Comparison of ENCODE assay signal across 13 cellular contexts in the genomic region with DNA sequence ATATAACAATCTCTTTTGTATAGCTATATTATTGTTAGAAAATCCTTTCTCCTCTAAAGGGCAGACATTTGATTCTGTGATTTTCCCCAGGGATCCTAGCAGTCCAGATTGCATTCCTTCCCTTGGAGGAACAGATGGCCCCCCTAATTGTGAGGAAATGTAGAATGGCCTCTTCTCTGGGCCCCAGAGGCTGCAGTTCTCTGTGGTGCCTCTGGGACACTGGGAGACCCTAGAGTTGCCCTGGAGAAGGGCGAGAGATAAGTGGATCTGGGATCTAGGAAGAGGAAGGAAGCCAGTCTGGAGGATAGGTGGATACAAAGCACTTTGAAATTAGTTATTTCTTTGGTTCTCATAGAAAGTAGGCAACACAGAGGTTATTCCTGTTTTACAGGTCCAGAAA. TPM values are rescaled to one million over a fixed set of nuclear protein-coding genes. Genes with fewer than 3 reads are reported as not detected.
DNase-seq lines count a peak whose midpoint lies in the region; ATAC-seq and TF ChIP-seq lines count a peak whose summit lies in the region.
"Had no signal": no experiment of that assay in that cellular context is flagged by ENCODE, and none has a peak within 500 bp of the region (broad histone marks: within the 10 kb centered on the region; RNA-seq: fewer than 3 reads in every experiment).

No MANE protein-coding gene starts in this region.

- no peak overlapping the region for H3K18ac ChIP-seq in IMR-90 (ENCODE audit: low read depth, low read length)

- no peak overlapping the region for H4K5ac ChIP-seq in IMR-90 (ENCODE audit: low read depth, low read length)

- no peak overlapping the region for H3K4me2 ChIP-seq in DND-41 (ENCODE audit: insufficient read depth, low read length)
- H3K4me2 ChIP-seq in IMR-90 (ENCODE audit: low read depth, low read length): no peak overlapping the region

- ATAC-seq in DND-41 (ENCODE audit: insufficient read depth, low read depth) (no peak), IMR-90 (ENCODE audit: low read depth) (no peak), HG02870 (IDR thresholded peaks at IDR 0.05; ENCODE audit: unreplicated experiment) (no peak)
- ATAC-seq: Right ventricle myocardium inferior; stimulated activated naive B cell treated with anti-CD40 and anti-IgM and Interleukin-4, amounts not matched to agents 10 μg/mL and 1 μg/mL and 100 μg/mL, for 72 hours had no signal

- in situ Hi-C loops in IMR-90 (cut with MboI; ENCODE audit: low sequenced_read_pairs): no loop called here

- peaks cover 36% of the 10 kb centered on the region for H3K4me1 ChIP-seq in DND-41 (ENCODE audit: insufficient read depth, low read length)
- H3K4me1 ChIP-seq in IMR-90 (ENCODE audit: control insufficient read depth, insufficient read depth, low read length): no peaks in the 10 kb centered on the region; the same call in 1 of the 2 replicates

- peaks cover 10% of the 10 kb centered on the region for H3K9me1 ChIP-seq in IMR-90 (ENCODE audit: insufficient read depth, low read length)

- H4K8ac ChIP-seq in IMR-90 (ENCODE audit: low read depth in 2 of 2, low read length in 2 of 2): no peak overlapping the region

- H3K4ac ChIP-seq in IMR-90 (ENCODE audit: low read depth, low read length): no peak overlapping the region

- CTCF ChIA-PET in IMR-90 (lab: Yijun Ruan, JAX): no interaction called here

- WGBS in IMR-90 (ENCODE audit: extremely low coverage in 2 of 2, insufficient read length in 1 of 2), 2 experiments: no CpG with 5 or more reads among the region's 1 CpG

- TF ChIP-seq RAD21 in IMR-90 (IDR thresholded peaks at IDR 0.05; ENCODE audit: low read length): no peak

- dilution Hi-C loops in IMR-90 (cut with HindIII; ENCODE audit: low sequenced_read_pairs, unreplicated experiment): no loop called here

- peaks cover 14% of the 10 kb centered on the region for H3K27me3 Mint-ChIP-seq in nephron progenitor cell (ENCODE audit: low read depth, poor library complexity)
- H3K27me3 Mint-ChIP-seq: stimulated activated naive B cell treated with anti-CD40 and anti-IgM and Interleukin-4, amounts not matched to agents 10 μg/mL and 1 μg/mL and 100 μg/mL, for 72 hours had no signal

- H3K4me3 ChIP-seq in DND-41 (ENCODE audit: low read depth in 1 of 2, low read length in 2 of 2): no peak overlapping the region
- H3K4me3 ChIP-seq in IMR-90 (ENCODE audit: insufficient read depth, low read depth, low read length): no peak overlapping the region
- no peak overlapping the region for H3K4me3 ChIP-seq in WERI-Rb-1 (ENCODE audit: low read depth, low read length)

- H3K27me3 ChIP-seq in DND-41 (ENCODE audit: insufficient read depth, low read length, poor library complexity) (no peaks in the 10 kb centered on the region), IMR-90 (ENCODE audit: control insufficient read depth, insufficient read depth, low read length) (peaks cover 6% of the 10 kb centered on the region; the same call in 1 of the 2 replicates), WERI-Rb-1 (ENCODE audit: insufficient read depth, low read depth, severe bottlenecking) (no peaks in the 10 kb centered on the region)

- H3K9me3 ChIP-seq in DND-41 (ENCODE audit: insufficient read depth, low read length, severe bottlenecking) (no peaks in the 10 kb centered on the region), IMR-90 (ENCODE audit: control insufficient read depth, insufficient read depth, low read length) (no peaks in the 10 kb centered on the region), WERI-Rb-1 (ENCODE audit: severe bottlenecking) (no peaks in the 10 kb centered on the region)

- no peaks in the 10 kb centered on the region for H4K20me1 ChIP-seq in DND-41 (ENCODE audit: insufficient read depth, low read length)
- H4K20me1 ChIP-seq in IMR-90 (ENCODE audit: insufficient read depth, low read length): peaks cover 5% of the 10 kb centered on the region

- H2BK20ac ChIP-seq in IMR-90 (ENCODE audit: low read depth, low read length): no peak overlapping the region

- no peak overlapping the region for H2BK120ac ChIP-seq in IMR-90 (ENCODE audit: low read depth, low read length)

- H2BK15ac ChIP-seq in IMR-90 (ENCODE audit: low read depth, low read length): no peak overlapping the region

- H2BK5ac ChIP-seq in IMR-90 (ENCODE audit: low read depth, low read length, poor library complexity, severe bottlenecking): no peak overlapping the region

- H3K4me3 Mint-ChIP-seq in nephron progenitor cell: peak overlapping the region; percentile 19

- peaks cover 12% of the 10 kb centered on the region for H3K79me2 ChIP-seq in DND-41 (ENCODE audit: insufficient read depth, low read length)

- H2AK9ac ChIP-seq in IMR-90 (replicated peaks; ENCODE audit: low read depth, low read length, poor library complexity): no peak overlapping the region

- H3K79me1 ChIP-seq in IMR-90 (ENCODE audit: low read depth in 1 of 2, low read length in 2 of 2): peaks cover 10 to 21% of the 10 kb centered on the region in 2 experiments; a peak in 3 of 4 replicates

- H3K4me1 Mint-ChIP-seq in nephron progenitor cell: peaks cover 40% of the 10 kb centered on the region

- H3K36me3 ChIP-seq in DND-41 (ENCODE audit: insufficient read depth, low read length) (no peaks in the 10 kb centered on the region), IMR-90 (ENCODE audit: control insufficient read depth, insufficient read depth, low read length) (no peaks in the 10 kb centered on the region), WERI-Rb-1 (peaks cover 3% of the 10 kb centered on the region)

- H4K91ac ChIP-seq in IMR-90 (ENCODE audit: insufficient read depth, low read depth, low read length): no peak overlapping the region

- no peak overlapping the region for H2AFZ ChIP-seq in DND-41 (ENCODE audit: low read depth, low read length)
- H2AFZ ChIP-seq in IMR-90 (replicated peaks; ENCODE audit: low read length, poor library complexity): no peak overlapping the region

- H3K56ac ChIP-seq in IMR-90 (ENCODE audit: extremely low read depth, insufficient read depth, low read length): no peak overlapping the region

- POLR2A ChIA-PET in IMR-90 (lab: Charles Lee; ENCODE audit: unreplicated experiment): no interaction called here

- no peak overlapping the region for H3K27ac Mint-ChIP-seq in nephron progenitor cell
- H3K27ac Mint-ChIP-seq: stimulated activated naive B cell treated with anti-CD40 and anti-IgM and Interleukin-4, amounts not matched to agents 10 μg/mL and 1 μg/mL and 100 μg/mL, for 72 hours had no signal

- TF ChIP-seq CTCF in DND-41 (IDR thresholded peaks at IDR 0.05; ENCODE audit: borderline replicate concordance, extremely low read depth, low read length, poor library complexity, severe bottlenecking): peak; percentile 14
- TF ChIP-seq CTCF in IMR-90 (conservative IDR thresholded peaks at IDR 0.05; ENCODE audit: low read depth, low read length): peak; percentile 4; the same call in 1 of the 2 replicates
- TF ChIP-seq CTCF in WERI-Rb-1 (IDR thresholded peaks at IDR 0.05; ENCODE audit: low read depth, low read length): peak; percentile 44
- no peak for TF ChIP-seq CTCF in nephron progenitor cell (IDR thresholded peaks at IDR 0.05)

- H3K9me3 Mint-ChIP-seq in nephron progenitor cell: peaks cover 3% of the 10 kb centered on the region
- H3K9me3 Mint-ChIP-seq: stimulated activated naive B cell treated with anti-CD40 and anti-IgM and Interleukin-4, amounts not matched to agents 10 μg/mL and 1 μg/mL and 100 μg/mL, for 72 hours had no signal

- H3K36me3 Mint-ChIP-seq in nephron progenitor cell (ENCODE audit: low read depth): no peaks in the 10 kb centered on the region

- H3K14ac ChIP-seq in IMR-90 (replicated peaks; ENCODE audit: low read depth, low read length): no peak overlapping the region

- H3K27ac ChIP-seq in DND-41 (ENCODE audit: low read length): no peak overlapping the region
- no peak overlapping the region for H3K27ac ChIP-seq in IMR-90 (ENCODE audit: insufficient read depth, low read length)
- H3K27ac ChIP-seq in WERI-Rb-1: no peak overlapping the region

- H2AK5ac ChIP-seq in IMR-90 (ENCODE audit: low read depth, low read length): no peak overlapping the region

- H3K23ac ChIP-seq in IMR-90 (ENCODE audit: low read depth, low read length): no peak overlapping the region

- no peak for DNase-seq in DND-41
- DNase-seq in IMR-90: no peak
- DNase-seq in WERI-Rb-1: peak; percentile 59
- no peak for DNase-seq in nephron progenitor cell
- no peak for DNase-seq in activated CD8-positive, alpha-beta memory T cell treated with anti-CD3 and anti-CD28 coated beads for 24 hours
- no peak for DNase-seq in activated T-cell treated with anti-CD3 and anti-CD28 coated beads for 4 hours
- DNase-seq: central memory CD4-positive, alpha-beta T cell; DMS79 treated with DMSO at 0.1 percent for 48 hours; kidney glomerular epithelial cell; NCI-H1930; stimulated activated naive B cell treated with anti-CD40 and anti-IgM and Interleukin-4, amounts not matched to agents 10 μg/mL and 1 μg/mL and 100 μg/mL, for 72 hours had no signal

- intact Hi-C loops in IMR-90 (cut with micrococcal nuclease): loop anchor here (10.0 kb wide), 1 partner anchor 162 kb away; a partner anchor contains a TSS

- no peak overlapping the region for H3K9ac ChIP-seq in DND-41 (ENCODE audit: low read depth, low read length)
- no peak overlapping the region for H3K9ac ChIP-seq in IMR-90 (ENCODE audit: low read depth, low read length)

- BruUV-seq in IMR-90 (replicated peaks; lab: Mats Ljungman, UMichigan): no TSS peak

- TF ChIP-seq POLR2A in IMR-90 (IDR thresholded peaks at IDR 0.05; ENCODE audit: low read depth, low read length): no peak

TF ChIP-seq in IMR-90, 13 proteins besides CTCF, POLR2A, EP300 and RAD21 (continues in another document):
- TF ChIP-seq SMC3 (IDR thresholded peaks at IDR 0.05; ENCODE audit: low read depth, low read length): no peak

RNA-seq across cellular contexts. Expression of a gene that starts 1.9 kb away (rescaled TPM):
- 6.7 and 7.5 TPM in 2 replicates for total RNA-seq in IMR-90 (2012; rRNA removed)
- polyA plus RNA-seq in IMR-90 (2012; rRNA removed): 17.4 and 20.6 TPM in 2 replicates
- 26.5 and 46.4 TPM in 2 replicates for polyA plus RNA-seq in IMR-90 (2012; cell fraction: cytosol; rRNA removed)
- polyA plus RNA-seq in IMR-90 (2012; cell fraction: nucleus; rRNA removed; ENCODE audit: low replicate concordance): 10.9 and 11.6 TPM in 2 replicates

RNA-seq across cellular contexts. Expression of a gene that starts 4.6 kb away (rescaled TPM):
- 0.28 and 0.72 TPM in 2 replicates for total RNA-seq in IMR-90 (2012; rRNA removed)
- polyA plus RNA-seq in IMR-90 (2012; rRNA removed): 0.62 and 0.84 TPM in 2 replicates
- polyA plus RNA-seq in IMR-90 (2012; cell fraction: cytosol; rRNA removed): 0.35 and 0.49 TPM in 2 replicates
- 4.4 and 5.1 TPM in 2 replicates for polyA plus RNA-seq in IMR-90 (2012; cell fraction: nucleus; rRNA removed; ENCODE audit: low replicate concordance)

RNA-seq across cellular contexts. Expression of a gene that starts 11.8 kb away (rescaled TPM):
- not detected in 2 replicates for total RNA-seq in IMR-90 (2012; rRNA removed)
- polyA plus RNA-seq in IMR-90 (2012; rRNA removed): not detected in 2 replicates
- polyA plus RNA-seq in IMR-90 (2012; cell fraction: cytosol; rRNA removed): not detected in 2 replicates
- polyA plus RNA-seq in IMR-90 (2012; cell fraction: nucleus; rRNA removed; ENCODE audit: low replicate concordance): not detected in 2 replicates
- total RNA-seq: Right ventricle myocardium inferior had no signal

RNA-seq across cellular contexts. Expression of a gene that starts 12.3 kb away (rescaled TPM):
- total RNA-seq in IMR-90 (2012; rRNA removed): 0.56 and 0.72 TPM in 2 replicates
- polyA plus RNA-seq in IMR-90 (2012; rRNA removed): 8.2 and 8.3 TPM in 2 replicates
- polyA plus RNA-seq in IMR-90 (2012; cell fraction: cytosol; rRNA removed): 4.6 and 10.5 TPM in 2 replicates
- 24.1 and 54.4 TPM in 2 replicates for polyA plus RNA-seq in IMR-90 (2012; cell fraction: nucleus; rRNA removed; ENCODE audit: low replicate concordance)

RNA-seq across cellular contexts. Expression of a gene that starts 25.3 kb away (rescaled TPM):
- 5.2 and 6.4 TPM in 2 replicates for total RNA-seq in IMR-90 (2012; rRNA removed)
- 29.9 and 35.7 TPM in 2 replicates for polyA plus RNA-seq in IMR-90 (2012; rRNA removed)
- 12.3 and 21.9 TPM in 2 replicates for polyA plus RNA-seq in IMR-90 (2012; cell fraction: cytosol; rRNA removed)
- polyA plus RNA-seq in IMR-90 (2012; cell fraction: nucleus; rRNA removed; ENCODE audit: low replicate concordance): 47.1 and 127 TPM in 2 replicates
